9 cellular contexts compared by ENCODE assay signal in genomic region chr6:80457044-80457933, GRCh38.
DNase-seq lines count a peak whose midpoint lies in the region; ATAC-seq, FAIRE-seq and TF ChIP-seq lines count a peak whose summit lies in the region.
"Had no signal": no experiment of that assay in that cellular context is flagged by ENCODE, and none has a peak within 500 bp of the region (broad histone marks: within the 10 kb centered on the region; RNA-seq: fewer than 3 reads in every experiment).

No MANE protein-coding gene starts in this region.

- H3K4me1 ChIP-seq in colonic mucosa (no peaks in the 10 kb centered on the region), HepG2 (ENCODE audit: insufficient read depth, low read length) (no peaks in the 10 kb centered on the region)
- H3K4me1 ChIP-seq: BLaER1 had no signal

- no peak overlapping the region for H3K4me2 ChIP-seq in HepG2 (ENCODE audit: low read depth, low read length)
- H3K4me2 ChIP-seq: BLaER1 had no signal

- no peaks in the 10 kb centered on the region for H3K79me2 ChIP-seq in HepG2 (ENCODE audit: insufficient read depth, low read length)

- no peak for FAIRE-seq in HepG2 (lab: Jason Lieb, UNC)

- H3K36me3 Mint-ChIP-seq in natural killer cell = peaks cover 6% of the 10 kb centered on the region
- peaks cover 8% of the 10 kb centered on the region for H3K36me3 Mint-ChIP-seq in natural killer cell treated with Interleukin-12 subunit alpha and Interleukin-12 subunit beta and Interleukin-15 and Interleukin-18, amount 100 ng/mL, for 72 hours
- H3K36me3 Mint-ChIP-seq in activated naive CD4-positive, alpha-beta T cell treated with anti-CD3 and anti-CD28 coated beads, Interleukin-2, amount 50 U/mL, for 72 hours = peaks cover 0 to 9% of the 10 kb centered on the region in 2 donors

- H3K27ac Mint-ChIP-seq in natural killer cell = no peak overlapping the region
- no peak overlapping the region for H3K27ac Mint-ChIP-seq in natural killer cell treated with Interleukin-12 subunit alpha and Interleukin-12 subunit beta and Interleukin-15 and Interleukin-18, amount 100 ng/mL, for 72 hours
- no peak overlapping the region for H3K27ac Mint-ChIP-seq in activated naive CD4-positive, alpha-beta T cell treated with anti-CD3 and anti-CD28 coated beads, Interleukin-2, amount 50 U/mL, for 72 hours

- BruUV-seq in HepG2 (replicated peaks; lab: Mats Ljungman, UMichigan) = no TSS peak

- H3K27ac ChIP-seq in colonic mucosa (no peak overlapping the region), HepG2 (ENCODE audit: extremely low read length, insufficient read depth, low read length) (no peak overlapping the region)
- H3K27ac ChIP-seq: BLaER1 had no signal

- no peak overlapping the region for H2AFZ ChIP-seq in HepG2 (ENCODE audit: low read length)

- H3K4me1 Mint-ChIP-seq in natural killer cell = peaks cover 53 to 55% of the 10 kb centered on the region in 2 donors
- peaks cover 30 to 37% of the 10 kb centered on the region in 2 donors for H3K4me1 Mint-ChIP-seq in natural killer cell treated with Interleukin-12 subunit alpha and Interleukin-12 subunit beta and Interleukin-15 and Interleukin-18, amount 100 ng/mL, for 72 hours (ENCODE audit: low read depth in 2 of 2)

- H3K9me3 Mint-ChIP-seq in natural killer cell = peaks cover 5 to 9% of the 10 kb centered on the region in 2 donors
- peaks cover 10% of the 10 kb centered on the region for H3K9me3 Mint-ChIP-seq in natural killer cell treated with Interleukin-12 subunit alpha and Interleukin-12 subunit beta and Interleukin-15 and Interleukin-18, amount 100 ng/mL, for 72 hours
- no peaks in the 10 kb centered on the region for H3K9me3 Mint-ChIP-seq in activated naive CD4-positive, alpha-beta T cell treated with anti-CD3 and anti-CD28 coated beads, Interleukin-2, amount 50 U/mL, for 72 hours

- TF ChIP-seq POLR2A in HepG2 (IDR thresholded peaks at IDR 0.05; ENCODE audit: insufficient read depth in 1 of 2, low read depth in 2 of 2, low read length in 2 of 2) = no peak

- DNase-seq in natural killer cell (no peak), colonic mucosa (peak; percentile 29), HepG2 (ENCODE audit: low spot score) (no peak), DMS153 (lab: John Stamatoyannopoulos, UW) (no peak)
- no peak for DNase-seq in natural killer cell treated with Interleukin-12 subunit alpha and Interleukin-12 subunit beta and Interleukin-15 and Interleukin-18, amount 100 ng/mL, for 72 hours (ENCODE audit: low spot score)
- no peak for DNase-seq in activated naive CD4-positive, alpha-beta T cell treated with anti-CD3 and anti-CD28 coated beads, Interleukin-2, amount 50 U/mL, for 72 hours (ENCODE audit: low spot score in 2 of 2)

- H3K27me3 ChIP-seq in colonic mucosa (no peaks in the 10 kb centered on the region), HepG2 (ENCODE audit: control insufficient read depth in 1 of 2, insufficient read depth in 2 of 2, low read length in 2 of 2) (no peaks in the 10 kb centered on the region)
- H3K27me3 ChIP-seq: BLaER1 had no signal

- ATAC-seq in natural killer cell (no peak), HepG2 (no peak), HG02884 (IDR thresholded peaks at IDR 0.05; ENCODE audit: unreplicated experiment) (no peak), GM18907 (IDR thresholded peaks at IDR 0.05; ENCODE audit: unreplicated experiment) (no peak)
- ATAC-seq in natural killer cell treated with Interleukin-12 subunit alpha and Interleukin-12 subunit beta and Interleukin-15 and Interleukin-18, amount 100 ng/mL, for 72 hours = no peak
- ATAC-seq in activated naive CD4-positive, alpha-beta T cell treated with anti-CD3 and anti-CD28 coated beads, Interleukin-2, amount 50 U/mL, for 72 hours = no peak

- H4K20me1 ChIP-seq in HepG2 (ENCODE audit: insufficient read depth, low read length) = no peaks in the 10 kb centered on the region
- H4K20me1 ChIP-seq: BLaER1 had no signal

- intact Hi-C loops in natural killer cell (cut with micrococcal nuclease) = no loop called here
- intact Hi-C loops in colonic mucosa (cut with DNase I) = no loop called here
- intact Hi-C loops in HepG2 (cut with micrococcal nuclease; ENCODE audit: unreplicated experiment) = no loop called here

- H3K36me3 ChIP-seq in colonic mucosa (no peaks in the 10 kb centered on the region), HepG2 (replicated peaks in 1 of 2; ENCODE audit: control insufficient read depth in 1 of 2, insufficient read depth in 2 of 2, low read length in 2 of 2) (no peaks in the 10 kb centered on the region)
- H3K36me3 ChIP-seq: BLaER1 had no signal

- H3K9ac ChIP-seq in colonic mucosa (ENCODE audit: low read depth in 2 of 2, low read length in 2 of 2) (no peak overlapping the region), HepG2 (ENCODE audit: insufficient read depth, low read depth, low read length) (no peak overlapping the region)
- H3K9ac ChIP-seq: BLaER1 had no signal

- no peak for TF ChIP-seq EP300 in HepG2 (IDR thresholded peaks at IDR 0.05; ENCODE audit: low read depth in 2 of 2, low read length in 2 of 2)
- TF ChIP-seq EP300 in HepG2 (CRISPR knock-in tag; IDR thresholded peaks at IDR 0.05; ENCODE audit: borderline replicate concordance) = no peak

- in situ Hi-C loops in HepG2 (cut with HindIII; ENCODE audit: extremely low pct_ligation_motif_present, low pct_unique_long_range_greater_than_20kb) = no loop called here

- H3K9me3 ChIP-seq in colonic mucosa = no peaks in the 10 kb centered on the region
- H3K9me3 ChIP-seq in HepG2 (ENCODE audit: low read length) = no peaks in the 10 kb centered on the region
- H3K9me3 ChIP-seq: BLaER1 had no signal

- H3K4me3 Mint-ChIP-seq in natural killer cell = peak overlapping the region; percentile 52
- no peak overlapping the region for H3K4me3 Mint-ChIP-seq in natural killer cell treated with Interleukin-12 subunit alpha and Interleukin-12 subunit beta and Interleukin-15 and Interleukin-18, amount 100 ng/mL, for 72 hours

- POLR2A ChIA-PET in HepG2 (lab: Yijun Ruan, JAX) = no interaction called here

- TF ChIP-seq RAD21 in HepG2 (CRISPR knock-in tag; IDR thresholded peaks at IDR 0.05) = no peak

- CTCF ChIA-PET in HepG2 (lab: Yijun Ruan, JAX; ENCODE audit: low intra/inter-chr PET ratio, low total read pairs) = no interaction called here

- 63% methylated on average over 5 of the region's 5 CpGs for WGBS in HepG2 (ENCODE audit: low lambda C conversion rate)

- H3K27me3 Mint-ChIP-seq in natural killer cell (ENCODE audit: low read depth in 2 of 2) = no peaks in the 10 kb centered on the region
- no peaks in the 10 kb centered on the region for H3K27me3 Mint-ChIP-seq in natural killer cell treated with Interleukin-12 subunit alpha and Interleukin-12 subunit beta and Interleukin-15 and Interleukin-18, amount 100 ng/mL, for 72 hours

- H3K4me3 ChIP-seq in colonic mucosa (no peak overlapping the region), HepG2 (replicated peaks in 1 of 3; ENCODE audit: insufficient read depth in 1 of 3, low read depth in 2 of 3, low read length in 3 of 3) (no peak overlapping the region)
- H3K4me3 ChIP-seq: BLaER1 had no signal

- no peak for TF ChIP-seq CTCF in natural killer cell (IDR thresholded peaks at IDR 0.05)
- TF ChIP-seq CTCF in colonic mucosa (IDR thresholded peaks at IDR 0.05) = no peak
- TF ChIP-seq CTCF in HepG2 (CRISPR knock-in tag; IDR thresholded peaks at IDR 0.05) = no peak

TF ChIP-seq in HepG2, 621 proteins besides CTCF, POLR2A, EP300 and RAD21:
- TF ChIP-seq MAFK (conservative IDR thresholded peaks at IDR 0.05 in 1 of 2, IDR thresholded peaks at IDR 0.05 in 1 of 2; ENCODE audit: low read length in 2 of 2) = peak; percentile 92 to 95
- TF ChIP-seq MAFF (IDR thresholded peaks at IDR 0.05; ENCODE audit: low read depth, low read length) = peak; percentile 90
- TF ChIP-seq ATRX (CRISPR knock-in tag; IDR thresholded peaks at IDR 0.05; ENCODE audit: borderline replicate concordance) = no peak
